31 cellular contexts compared by ENCODE assay signal in the genomic region with DNA sequence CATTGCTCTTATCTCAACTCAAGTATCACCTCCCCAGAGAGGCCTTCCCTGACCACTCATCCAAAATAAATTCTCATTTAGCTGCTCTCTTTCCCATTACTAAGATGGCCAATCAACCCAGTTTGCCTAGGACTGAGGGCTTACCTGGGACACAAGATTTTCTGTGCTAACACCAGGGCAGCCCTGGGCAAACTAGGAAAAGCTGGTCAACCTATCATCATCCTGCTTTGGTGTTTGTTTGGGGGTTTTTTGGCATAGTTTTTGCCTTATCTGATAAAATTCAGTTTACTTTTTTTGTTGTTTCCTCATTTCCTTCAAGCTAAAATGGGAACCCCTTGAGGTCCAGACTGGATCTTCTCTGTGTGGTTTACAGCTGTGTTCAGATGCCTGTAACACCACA.
"Had no signal": no experiment of that assay in that cellular context is flagged by ENCODE, and none has a peak within 500 bp of the region (broad histone marks: within the 10 kb centered on the region; RNA-seq: fewer than 3 reads in every experiment).

No MANE protein-coding gene starts in this region.

- H3K4me2 ChIP-seq: neural progenitor cell, smooth muscle cell had no signal

- H3K4me1 Mint-ChIP-seq: natural killer cell; neural progenitor cell; stimulated activated memory B cell treated with anti-CD40 and anti-IgM and Interleukin-4, amounts not matched to agents 10 μg/mL and 1 μg/mL and 100 μg/mL, for 72 hours; stimulated activated naive CD8-positive, alpha-beta T cell treated with anti-CD3 and anti-CD28 coated beads, Interleukin-15, amount 100 ng/mL, for 72 hours had no signal

- H3K9me3 ChIP-seq: ovary, psoas muscle, right lobe of liver, suprapubic skin, testis, tibial artery, transverse colon, upper lobe of right lung, uterus had no signal

- H3K27ac Mint-ChIP-seq: natural killer cell; nephron; neural progenitor cell; progenitor cell of endocrine pancreas; stimulated activated memory B cell treated with anti-CD40 and anti-IgM and Interleukin-4, amounts not matched to agents 10 μg/mL and 1 μg/mL and 100 μg/mL, for 72 hours; stimulated activated naive CD8-positive, alpha-beta T cell treated with anti-CD3 and anti-CD28 coated beads, Interleukin-15, amount 100 ng/mL, for 72 hours; type B pancreatic cell had no signal

- H3K36me3 ChIP-seq: neural progenitor cell, ovary, right lobe of liver, sigmoid colon, spleen, suprapubic skin, transverse colon, upper lobe of right lung, uterus had no signal

- H3K27ac ChIP-seq: neural progenitor cell, ovary, parathyroid adenoma, psoas muscle, right lobe of liver, sigmoid colon, spleen, suprapubic skin, testis, tibial artery, transverse colon, upper lobe of right lung, uterus had no signal

- H3K9ac ChIP-seq: neural progenitor cell, parathyroid adenoma had no signal

- ATAC-seq: natural killer cell; psoas muscle; right cardiac atrium; right lobe of liver; stimulated activated memory B cell treated with anti-CD40 and anti-IgM and Interleukin-4, amounts not matched to agents 10 μg/mL and 1 μg/mL and 100 μg/mL, for 72 hours; stimulated activated naive CD8-positive, alpha-beta T cell treated with anti-CD3 and anti-CD28 coated beads, Interleukin-15, amount 100 ng/mL, for 72 hours; stimulated activated naive CD8-positive, alpha-beta T cell treated with anti-CD3 and anti-CD28 coated beads, Interleukin-15, Interleukin-2, amounts not matched to agents 100 U/mL and 50 U/mL, for 24 hours; upper lobe of right lung had no signal

- H3K27me3 ChIP-seq: neural progenitor cell, ovary, right lobe of liver, sigmoid colon, spleen, testis, tibial artery, transverse colon, upper lobe of right lung, uterus had no signal

- H3K27me3 Mint-ChIP-seq: progenitor cell of endocrine pancreas, type B pancreatic cell had no signal

- H3K4me3 Mint-ChIP-seq: natural killer cell; nephron; neural progenitor cell; stimulated activated memory B cell treated with anti-CD40 and anti-IgM and Interleukin-4, amounts not matched to agents 10 μg/mL and 1 μg/mL and 100 μg/mL, for 72 hours; stimulated activated naive CD8-positive, alpha-beta T cell treated with anti-CD3 and anti-CD28 coated beads, Interleukin-15, amount 100 ng/mL, for 72 hours; type B pancreatic cell had no signal

- DNase-seq: natural killer cell; occipital lobe; ovary; posterior cingulate gyrus; psoas muscle; right cardiac atrium; right lobe of liver; sigmoid colon; spleen; stimulated activated CD4-positive, alpha-beta T cell treated with anti-CD3 and anti-CD28 coated beads, Interleukin-12 subunit alpha, Interleukin-12 subunit beta, amount 100 ng/mL, for 4 hours; stimulated activated CD4-positive, alpha-beta T cell treated with anti-CD3 and anti-CD28 coated beads, Interleukin-1b, Interleukin-23, amount 100 ng/mL, for 48 hours; stimulated activated CD4-positive, alpha-beta T cell treated with anti-CD3 and anti-CD28 coated beads, Interleukin-4, amount 100 ng/mL, for 1 hour; stimulated activated CD4-positive, alpha-beta T cell treated with anti-CD3 and anti-CD28 coated beads, Interleukin-4, amount 100 ng/mL, for 4 hours; stimulated activated CD8-positive, alpha-beta memory T cell treated with anti-CD3 and anti-CD28 coated beads, Interleukin-4, amount 100 ng/mL, for 48 hours; stimulated activated naive CD4-positive, alpha-beta T cell; stimulated activated naive CD8-positive, alpha-beta T cell treated with anti-CD3 and anti-CD28 coated beads, Interleukin-15, amount 100 ng/mL, for 72 hours; stimulated activated naive CD8-positive, alpha-beta T cell treated with anti-CD3 and anti-CD28 coated beads, Interleukin-15, Interleukin-2, amounts not matched to agents 100 U/mL and 50 U/mL, for 24 hours; substantia nigra; testis; tibial artery; transverse colon; upper lobe of right lung; uterus had no signal

- H3K4me3 ChIP-seq: neural progenitor cell, ovary, psoas muscle, right lobe of liver, sigmoid colon, smooth muscle cell, spleen, suprapubic skin, testis, tibial artery, transverse colon, upper lobe of right lung, uterus had no signal

- H3K36me3 Mint-ChIP-seq: natural killer cell had no signal

- H3K4me1 ChIP-seq: neural progenitor cell, parathyroid adenoma, psoas muscle, right lobe of liver, sigmoid colon, spleen, suprapubic skin, testis, tibial artery, transverse colon, upper lobe of right lung, uterus had no signal
